8 cellular contexts compared by ENCODE assay signal in genomic region chr16:72124761-72125634, GRCh38. TPM values are rescaled to one million over a fixed set of nuclear protein-coding genes. Genes with fewer than 3 reads are reported as not detected.
A peak's percentile ranks its signal among the peaks of the same experiment; 100 is the strongest.
DNase-seq lines count a peak whose midpoint lies in the region; ATAC-seq and TF ChIP-seq lines count a peak whose summit lies in the region.

No MANE protein-coding gene starts in this region.

- POLR2A ChIA-PET in OCI-LY7 (lab: Charles Lee), result interaction anchor here (0.5 to 1.0 kb wide), 2 partner anchors 14 to 231 kb away, joined by 3 to 6 read pairs; no protein-coding TSS in a partner anchor

- no peak overlapping the region for H3K4me3 Mint-ChIP-seq in neural crest cell
- H3K4me3 Mint-ChIP-seq in stimulated activated naive CD8-positive, alpha-beta T cell treated with anti-CD3 and anti-CD28 coated beads, Interleukin-15, amount 100 ng/mL, for 72 hours, result no peak overlapping the region

- no TSS peak for BruUV-seq in OCI-LY7 (replicated peaks; lab: Mats Ljungman, UMichigan)

- intact Hi-C loops in OCI-LY7 (cut with micrococcal nuclease; ENCODE audit: unreplicated experiment), result loop anchor here (1.0 to 10.0 kb wide), 2 partner anchors 280 to 342 kb away; no protein-coding TSS in a partner anchor

- H3K36me3 ChIP-seq in OCI-LY7 (ENCODE audit: insufficient read depth, low read length), result no peaks in the 10 kb centered on the region

- H3K27ac Mint-ChIP-seq in neural crest cell (ENCODE audit: unreplicated experiment), result peak overlapping the region; percentile 81
- H3K27ac Mint-ChIP-seq in stimulated activated naive CD8-positive, alpha-beta T cell treated with anti-CD3 and anti-CD28 coated beads, Interleukin-15, amount 100 ng/mL, for 72 hours, result no peak overlapping the region

- CTCF ChIA-PET in OCI-LY7 (lab: Charles Lee; ENCODE audit: unreplicated experiment), result interaction anchor here (0.6 kb wide), 1 partner anchor 1772 kb away, joined by 4 read pairs; no protein-coding TSS in a partner anchor

- H3K9me3 ChIP-seq in OCI-LY7 (ENCODE audit: low read length), result no peaks in the 10 kb centered on the region

- no peak overlapping the region for H3K27ac ChIP-seq in OCI-LY7 (ENCODE audit: low read depth, low read length, poor library complexity, severe bottlenecking)

- DNase-seq in SIG-M5 treated with dmso at 0.1 percent for 504 hours (lab: John Stamatoyannopoulos, UW; ENCODE audit: unreplicated experiment) (peak; percentile 67), SIG-M5 (lab: John Stamatoyannopoulos, UW) (no peak), HuH-7.5 (ENCODE audit: low spot score) (peak; percentile 73), OCI-LY7 (ENCODE audit: low spot score) (peak; percentile 66), fibroblast of mammary gland (ENCODE audit: low read depth) (peak; percentile 79), neural crest cell (ENCODE audit: low read depth, low spot score) (peak; percentile 81)
- DNase-seq in activated T-cell treated with anti-CD3 and anti-CD28 coated beads, Interleukin-2, amount 50 U/mL, for 48 hours, result peak; percentile 77
- DNase-seq in stimulated activated naive CD8-positive, alpha-beta T cell treated with anti-CD3 and anti-CD28 coated beads, Interleukin-15, amount 100 ng/mL, for 72 hours, result peak; percentile 43 to 60

- H3K27me3 Mint-ChIP-seq in neural crest cell (ENCODE audit: low read depth), result no peaks in the 10 kb centered on the region
- no peaks in the 10 kb centered on the region for H3K27me3 Mint-ChIP-seq in stimulated activated naive CD8-positive, alpha-beta T cell treated with anti-CD3 and anti-CD28 coated beads, Interleukin-15, amount 100 ng/mL, for 72 hours

- ATAC-seq in stimulated activated naive CD8-positive, alpha-beta T cell treated with anti-CD3 and anti-CD28 coated beads, Interleukin-15, amount 100 ng/mL, for 72 hours, result peak; percentile 63

- peaks cover 26% of the 10 kb centered on the region for H3K4me1 Mint-ChIP-seq in neural crest cell
- H3K4me1 Mint-ChIP-seq in stimulated activated naive CD8-positive, alpha-beta T cell treated with anti-CD3 and anti-CD28 coated beads, Interleukin-15, amount 100 ng/mL, for 72 hours, result peaks cover 5% of the 10 kb centered on the region

- H3K4me1 ChIP-seq in OCI-LY7 (ENCODE audit: insufficient read depth, low read length, poor library complexity, severe bottlenecking), result no peaks in the 10 kb centered on the region

- H3K9me3 Mint-ChIP-seq in neural crest cell, result no peaks in the 10 kb centered on the region
- no peaks in the 10 kb centered on the region for H3K9me3 Mint-ChIP-seq in stimulated activated naive CD8-positive, alpha-beta T cell treated with anti-CD3 and anti-CD28 coated beads, Interleukin-15, amount 100 ng/mL, for 72 hours

- no peaks in the 10 kb centered on the region for H3K79me2 ChIP-seq in OCI-LY7 (ENCODE audit: insufficient read depth, low read depth, low read length)

- H3K4me2 ChIP-seq in OCI-LY7 (ENCODE audit: low read length), result no peak overlapping the region

- H3K9me2 ChIP-seq in OCI-LY7 (ENCODE audit: insufficient read depth, low read length), result no peaks in the 10 kb centered on the region

- H4K20me1 ChIP-seq in OCI-LY7 (ENCODE audit: insufficient read depth, low read length), result no peaks in the 10 kb centered on the region

- H3K4me3 ChIP-seq in OCI-LY7 (ENCODE audit: low read depth, low read length, poor library complexity, severe bottlenecking), result no peak overlapping the region
- no peak overlapping the region for H3K4me3 ChIP-seq in fibroblast of mammary gland (ENCODE audit: control insufficient read depth, low read depth, low read length)

- TF ChIP-seq CTCF in OCI-LY7 (conservative IDR thresholded peaks at IDR 0.05; ENCODE audit: low read length), result peak; percentile 91
- peak; percentile 77 for TF ChIP-seq CTCF in fibroblast of mammary gland (conservative IDR thresholded peaks at IDR 0.05; ENCODE audit: control insufficient read depth, insufficient read depth, low read depth, low read length)
- TF ChIP-seq CTCF in neural crest cell (conservative IDR thresholded peaks at IDR 0.05), result peak; percentile 85

- H2AFZ ChIP-seq in OCI-LY7 (ENCODE audit: low read length), result peak overlapping the region; percentile 1; the same call in 1 of the 2 replicates

- H3K36me3 Mint-ChIP-seq in neural crest cell (ENCODE audit: low read depth), result no peaks in the 10 kb centered on the region

RNA-seq across cellular contexts. Expression of gene DHX38, which starts 31.4 kb away (rescaled TPM):
- 56.6 and 71.9 TPM in 2 replicates for total RNA-seq in OCI-LY7 (2014; rRNA removed; shearing (Covaris generic))
- total RNA-seq in OCI-LY7 (2022) (84.7 and 86.5 TPM in 2 replicates), neural crest cell (84.0 and 86.0 TPM in 2 replicates)

RNA-seq across cellular contexts. Expression of gene TXNL4B, which starts 31.6 kb away (rescaled TPM):
- 7.9 and 9.5 TPM in 2 replicates for total RNA-seq in OCI-LY7 (2014; rRNA removed; shearing (Covaris generic))
- total RNA-seq in OCI-LY7 (2022) (14.5 and 16.4 TPM in 2 replicates), neural crest cell (11.8 and 13.5 TPM in 2 replicates)

RNA-seq across cellular contexts. Expression of gene PMFBP1, which starts 47.0 kb away (rescaled TPM):
- total RNA-seq in OCI-LY7 (2014; rRNA removed; shearing (Covaris generic)), result 2.7 and 3.1 TPM in 2 replicates
- 2.0 and 4.9 TPM in 2 replicates for total RNA-seq in OCI-LY7 (2022)
- total RNA-seq in neural crest cell, result 4.0 and 5.2 TPM in 2 replicates
